Comparison of ENCODE assay signal across 9 cellular contexts in the genomic region with DNA sequence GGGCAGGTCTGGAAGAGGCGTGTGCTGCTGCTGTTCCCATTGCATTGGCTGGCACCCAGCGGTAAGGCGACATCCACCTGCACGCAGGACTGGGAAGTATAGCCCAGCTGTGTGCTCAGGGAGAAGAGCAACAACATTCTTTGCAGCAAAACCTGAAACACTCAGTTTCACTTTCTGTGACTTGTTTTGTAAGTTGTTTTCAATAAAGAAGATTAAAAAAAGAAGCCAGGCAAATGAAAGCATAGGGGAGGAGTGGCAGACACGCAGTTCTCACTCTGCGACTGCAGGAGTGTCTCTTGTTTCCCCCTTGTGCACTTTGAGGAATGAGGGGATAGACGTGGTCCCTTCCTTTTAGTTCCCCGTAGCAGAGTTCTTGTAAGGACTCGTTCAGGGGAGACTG. TPM values are rescaled to one million over a fixed set of nuclear protein-coding genes. Genes with fewer than 3 reads are reported as not detected.
A peak's percentile ranks its signal among the peaks of the same experiment; 100 is the strongest.
DNase-seq lines count a peak whose midpoint lies in the region; ATAC-seq lines count a peak whose summit lies in the region.
"Had no signal": no experiment of that assay in that cellular context is flagged by ENCODE, and none has a peak within 500 bp of the region (broad histone marks: within the 10 kb centered on the region; RNA-seq: fewer than 3 reads in every experiment).

No MANE protein-coding gene starts in this region.

- H3K14ac ChIP-seq in trophoblast cell (ENCODE audit: low read length) = no peak overlapping the region

- WGBS in trophoblast cell (ENCODE audit: extremely low coverage, insufficient coverage, insufficient read length) = no CpG with 5 or more reads among the region's 9 CpGs

- no peak overlapping the region for H4K8ac ChIP-seq in trophoblast cell (ENCODE audit: low read depth, low read length)

- H3K27ac ChIP-seq in trophoblast cell (ENCODE audit: low read depth, low read length) = no peak overlapping the region

- no peaks in the 10 kb centered on the region for H3K9me3 Mint-ChIP-seq in activated T-cell treated with anti-CD3 and anti-CD28 coated beads, Interleukin-2, amount 50 U/mL, for 72 hours

- no peak overlapping the region for H3K9ac ChIP-seq in trophoblast cell (ENCODE audit: low read length)

- no peak overlapping the region for H2BK12ac ChIP-seq in trophoblast cell (ENCODE audit: low read length)

- no peak for DNase-seq in activated T-cell treated with anti-CD3 and anti-CD28 coated beads, Interleukin-2, amount 50 U/mL, for 72 hours
- DNase-seq in activated T-cell treated with anti-CD3 and anti-CD28 coated beads, Interleukin-2, amount 50 U/mL, for 48 hours = no peak
- DNase-seq in trophoblast cell (no peak), NCI-H524 (lab: John Stamatoyannopoulos, UW) (no peak), RKO (ENCODE audit: low spot score) (no peak)
- no peak for DNase-seq in effector CD4-positive, alpha-beta T cell

- H3K79me1 ChIP-seq in trophoblast cell (ENCODE audit: low read length) = no peaks in the 10 kb centered on the region

- H4K91ac ChIP-seq in trophoblast cell (ENCODE audit: low read depth, low read length) = no peak overlapping the region

- no peak overlapping the region for H3K4ac ChIP-seq in trophoblast cell (ENCODE audit: low read depth, low read length)

- H4K12ac ChIP-seq in trophoblast cell (ENCODE audit: low read depth, low read length) = no peak overlapping the region

- H3K4me2 ChIP-seq in trophoblast cell (ENCODE audit: low read length) = no peak overlapping the region

- H3K9me3 ChIP-seq in trophoblast cell (ENCODE audit: insufficient read depth, low read depth, low read length) = peaks cover 2% of the 10 kb centered on the region

- no peaks in the 10 kb centered on the region for H3K27me3 ChIP-seq in trophoblast cell (ENCODE audit: insufficient read depth, low read length)

- H3K27me3 Mint-ChIP-seq in activated T-cell treated with anti-CD3 and anti-CD28 coated beads, Interleukin-2, amount 50 U/mL, for 72 hours (ENCODE audit: low read depth) = no peaks in the 10 kb centered on the region

- H3K4me1 Mint-ChIP-seq in activated T-cell treated with anti-CD3 and anti-CD28 coated beads, Interleukin-2, amount 50 U/mL, for 72 hours (ENCODE audit: low read depth) = peaks cover 64% of the 10 kb centered on the region

- no peak overlapping the region for H2BK5ac ChIP-seq in trophoblast cell (ENCODE audit: low read depth, low read length, poor library complexity)

- H2BK120ac ChIP-seq in trophoblast cell (ENCODE audit: insufficient read depth, low read length, poor library complexity) = no peak overlapping the region

- no peak overlapping the region for H3K4me3 ChIP-seq in trophoblast cell (ENCODE audit: low read depth, low read length)

- peaks cover 22 to 24% of the 10 kb centered on the region in 2 experiments for H3K36me3 ChIP-seq in trophoblast cell (ENCODE audit: control insufficient read depth in 1 of 2, insufficient read depth in 2 of 2, low read length in 2 of 2)

- peak overlapping the region; percentile 56 for H3K27ac Mint-ChIP-seq in activated T-cell treated with anti-CD3 and anti-CD28 coated beads, Interleukin-2, amount 50 U/mL, for 72 hours

- H3K23ac ChIP-seq in trophoblast cell (ENCODE audit: low read length) = no peak overlapping the region

- peak in 1 of 2 donors; percentile 32 for ATAC-seq in activated T-cell treated with anti-CD3 and anti-CD28 coated beads, Interleukin-2, amount 50 U/mL, for 72 hours (replicated peaks in 1 of 2)
- ATAC-seq in GM21619 (IDR thresholded peaks at IDR 0.05; ENCODE audit: unreplicated experiment) (peak; percentile 62), HG03571 (IDR thresholded peaks at IDR 0.05; ENCODE audit: unreplicated experiment) (peak; percentile 52)
- ATAC-seq: HCT116 had no signal

- H3K79me2 ChIP-seq in trophoblast cell (ENCODE audit: control insufficient read depth, insufficient read depth, low read length, poor library complexity) = peaks cover 5% of the 10 kb centered on the region

- peak overlapping the region; percentile 44 to 65 for H3K4me3 Mint-ChIP-seq in activated T-cell treated with anti-CD3 and anti-CD28 coated beads, Interleukin-2, amount 50 U/mL, for 72 hours

- H2AK5ac ChIP-seq in trophoblast cell (ENCODE audit: low read length) = no peak overlapping the region

- peaks cover 0 to 5% of the 10 kb centered on the region in 2 experiments for H3K4me1 ChIP-seq in trophoblast cell (ENCODE audit: control insufficient read depth in 1 of 2, insufficient read depth in 2 of 2, low read length in 2 of 2)

- peak overlapping the region; percentile 8 for H3K18ac ChIP-seq in trophoblast cell (ENCODE audit: low read length)

- peaks cover 5 to 37% of the 10 kb centered on the region in 2 donors for H3K36me3 Mint-ChIP-seq in activated T-cell treated with anti-CD3 and anti-CD28 coated beads, Interleukin-2, amount 50 U/mL, for 72 hours (ENCODE audit: insufficient read depth in 2 of 2)

- H2AFZ ChIP-seq in trophoblast cell (ENCODE audit: insufficient read depth, low read length, poor library complexity) = no peak overlapping the region

RNA-seq across cellular contexts. Expression of a gene that starts 5.8 kb away (rescaled TPM):
- total RNA-seq in activated T-cell treated with anti-CD3 and anti-CD28 coated beads, Interleukin-2, amount 50 U/mL, for 72 hours = 10 to 100 TPM; 51.0 to 53.6 TPM
- 31.5 and 32.0 TPM in 2 replicates for polyA plus RNA-seq in trophoblast cell (2013)

RNA-seq across cellular contexts. Expression of a gene that starts 6.1 kb away (rescaled TPM):
- total RNA-seq in activated T-cell treated with anti-CD3 and anti-CD28 coated beads, Interleukin-2, amount 50 U/mL, for 72 hours = 1 to 10 TPM; 3.9 to 5.8 TPM
- polyA plus RNA-seq in trophoblast cell (2013) = 2.2 and 2.3 TPM in 2 replicates
